In the genomic region with DNA sequence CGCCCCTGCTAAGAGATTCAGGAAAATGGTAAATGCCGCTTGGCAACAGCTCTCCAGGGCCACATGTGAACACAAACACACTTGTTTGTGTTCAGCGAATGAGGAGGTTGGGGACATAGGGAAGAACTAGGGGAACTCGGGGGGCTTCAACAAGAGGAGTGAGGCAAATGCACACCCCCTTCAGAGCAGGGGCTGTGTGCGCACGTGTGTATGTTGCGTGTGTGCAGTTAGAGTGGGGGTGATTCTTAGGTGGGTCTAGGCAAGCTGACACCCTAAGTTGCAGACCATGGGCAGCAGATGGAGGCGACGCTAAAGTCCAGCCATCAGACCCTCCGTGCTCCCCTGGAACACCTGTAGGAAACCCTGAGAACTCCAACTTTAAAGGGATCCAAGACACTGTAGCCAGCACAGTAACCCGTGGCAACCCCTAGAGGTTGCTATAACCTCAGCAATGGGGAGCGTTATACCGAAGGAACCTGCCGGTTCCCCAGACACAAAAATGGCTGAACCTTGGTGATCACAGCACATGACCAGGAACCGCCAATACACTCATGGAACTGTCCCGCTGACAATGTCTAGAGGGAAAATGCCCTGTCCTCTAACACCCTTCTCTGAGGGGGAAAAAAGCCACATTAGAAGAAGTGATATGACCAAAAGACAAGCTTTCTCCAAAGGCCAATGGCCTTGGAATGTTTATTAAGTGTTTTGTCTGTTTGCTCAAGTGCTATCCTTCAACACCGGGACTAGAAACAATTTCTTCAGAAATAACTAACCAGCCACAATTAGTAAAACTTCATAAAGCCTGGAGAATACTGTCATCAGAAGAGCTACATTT, we compare ENCODE assay signal across 8 cellular contexts.
DNase-seq lines count a peak whose midpoint lies in the region; ATAC-seq and TF ChIP-seq lines count a peak whose summit lies in the region.

No MANE protein-coding gene starts in this region.

- DNase-seq in AG08396 (ENCODE audit: low spot score) = peak; percentile 75
- peak; percentile 66 for DNase-seq in LHCN-M2 (ENCODE audit: low read depth)
- peak; percentile 69 for DNase-seq in WERI-Rb-1
- peak in 41 of 42 donors; percentile 25 to 83 (median 59) for DNase-seq in head of caudate nucleus
- DNase-seq in ovary = peak; percentile 30 to 48 (median 40)
- no peak for DNase-seq in activated CD4-positive, alpha-beta T cell treated with anti-CD3 and anti-CD28 coated beads for 1 hour

- no peaks in the 10 kb centered on the region for H3K9me3 ChIP-seq in WERI-Rb-1 (ENCODE audit: severe bottlenecking)
- no peaks in the 10 kb centered on the region for H3K9me3 ChIP-seq in ovary

- H3K27ac ChIP-seq in WERI-Rb-1 (no peak overlapping the region), ovary (no peak overlapping the region)

- no peaks in the 10 kb centered on the region for H3K4me1 ChIP-seq in ovary (ENCODE audit: insufficient read depth)

- ATAC-seq in GM18861 (IDR thresholded peaks at IDR 0.05; ENCODE audit: unreplicated experiment) = peak; percentile 43
- ATAC-seq in HG03175 (IDR thresholded peaks at IDR 0.05; ENCODE audit: unreplicated experiment) = no peak

- no peaks in the 10 kb centered on the region for H3K27me3 ChIP-seq in WERI-Rb-1 (ENCODE audit: insufficient read depth, low read depth, severe bottlenecking)
- H3K27me3 ChIP-seq in ovary = no peaks in the 10 kb centered on the region

- H3K36me3 ChIP-seq in WERI-Rb-1 (no peaks in the 10 kb centered on the region), ovary (no peaks in the 10 kb centered on the region)

- no peak for TF ChIP-seq POLR2A in ovary (IDR thresholded peaks at IDR 0.05)

- H3K4me3 ChIP-seq in WERI-Rb-1 (ENCODE audit: low read depth, low read length) = no peak overlapping the region
- H3K4me3 ChIP-seq in ovary = no peak overlapping the region

- intact Hi-C loops in head of caudate nucleus (cut with DNase I) = loop anchor here (10.0 kb wide), 3 partner anchors 219 to 789 kb away; no protein-coding TSS in a partner anchor
- intact Hi-C loops in ovary (cut with DNase I) = loop anchor here (10.0 kb wide), 3 partner anchors 209 to 329 kb away; no protein-coding TSS in a partner anchor

- TF ChIP-seq EP300 in ovary (IDR thresholded peaks at IDR 0.05) = no peak

- peak; percentile 79 for TF ChIP-seq CTCF in WERI-Rb-1 (IDR thresholded peaks at IDR 0.05; ENCODE audit: low read depth, low read length)
- TF ChIP-seq CTCF in ovary (IDR thresholded peaks at IDR 0.05) = peak; percentile 19 to 59 (median 35)

- 41 to 47% (median 47%) methylated on average over 17 of the region's 17 CpGs for WGBS in ovary, 3 donors
